ENCODE assay signal across 10 cellular contexts in genomic region chr4:87042986-87043820, GRCh38.
A peak's percentile ranks its signal among the peaks of the same experiment; 100 is the strongest.
DNase-seq lines count a peak whose midpoint lies in the region; ATAC-seq and TF ChIP-seq lines count a peak whose summit lies in the region.
"Had no signal": no experiment of that assay in that cellular context is flagged by ENCODE, and none has a peak within 500 bp of the region (broad histone marks: within the 10 kb centered on the region; RNA-seq: fewer than 3 reads in every experiment).

No MANE protein-coding gene starts in this region.

- no peak overlapping the region for H2BK120ac ChIP-seq in mesenchymal stem cell (ENCODE audit: low read depth, low read length)

- H3K4ac ChIP-seq in mesenchymal stem cell (ENCODE audit: low read depth in 1 of 2, low read length in 2 of 2) = no peak overlapping the region

- H3K18ac ChIP-seq in mesenchymal stem cell (ENCODE audit: low read depth in 1 of 2, low read length in 2 of 2) = no peak overlapping the region

- peak overlapping the region; percentile 92 for H2AK5ac ChIP-seq in mesenchymal stem cell (ENCODE audit: low read length, severe bottlenecking)

- H3K27ac ChIP-seq in BLaER1 treated with 17β-estradiol and CSF1 and Interleukin-3, amounts not matched to agents 10 nM and 100 nM = no peak overlapping the region
- H3K27ac ChIP-seq in OCI-LY3 (ENCODE audit: low read length) (peak overlapping the region; percentile 36), mesenchymal stem cell (ENCODE audit: low read length, poor library complexity, severe bottlenecking) (no peak overlapping the region), smooth muscle cell (ENCODE audit: low read depth) (no peak overlapping the region)

- no peaks in the 10 kb centered on the region for H3K27me3 ChIP-seq in BLaER1 treated with 17β-estradiol and CSF1 and Interleukin-3, amounts not matched to agents 10 nM and 100 nM
- H3K27me3 ChIP-seq in OCI-LY3 (ENCODE audit: low read depth, low read length) (no peaks in the 10 kb centered on the region), mesenchymal stem cell (ENCODE audit: control insufficient read depth in 1 of 2, insufficient read depth in 1 of 2, low read length in 2 of 2) (no peaks in the 10 kb centered on the region), smooth muscle cell (ENCODE audit: low read depth) (no peaks in the 10 kb centered on the region)

- H4K20me1 ChIP-seq in BLaER1 treated with 17β-estradiol and CSF1 and Interleukin-3, amounts not matched to agents 10 nM and 100 nM = peaks cover 90 to 100% (median 97%) of the 10 kb centered on the region in 11 experiments
- H4K20me1 ChIP-seq in OCI-LY3 (ENCODE audit: insufficient read depth, low read length) (peaks cover 53% of the 10 kb centered on the region), smooth muscle cell (ENCODE audit: low read depth) (peaks cover 66% of the 10 kb centered on the region)

- H3K4me3 ChIP-seq in BLaER1 treated with 17β-estradiol and CSF1 and Interleukin-3, amounts not matched to agents 10 nM and 100 nM = no peak overlapping the region
- H3K4me3 ChIP-seq in OCI-LY3 (ENCODE audit: low read length) (peak overlapping the region; percentile 41), mesenchymal stem cell (ENCODE audit: insufficient read depth in 1 of 2, low read depth in 1 of 2, low read length in 2 of 2) (no peak overlapping the region), smooth muscle cell (no peak overlapping the region)

- peak; percentile 46 for ATAC-seq in GM21447 (IDR thresholded peaks at IDR 0.05; ENCODE audit: unreplicated experiment)
- no peak for ATAC-seq in HG03025 (IDR thresholded peaks at IDR 0.05; ENCODE audit: low FRiP score, unreplicated experiment)
- no peak for ATAC-seq in HG03039 (IDR thresholded peaks at IDR 0.05; ENCODE audit: unreplicated experiment)

- WGBS in mesenchymal stem cell = 95% methylated on average over 3 of the region's 4 CpGs
- WGBS in smooth muscle cell (ENCODE audit: low lambda C conversion rate) = 89% methylated on average over 4 of the region's 4 CpGs

- peaks cover 22% of the 10 kb centered on the region for H3K79me1 ChIP-seq in mesenchymal stem cell (replicated peaks; ENCODE audit: low read length, poor library complexity, severe bottlenecking)

- peak overlapping the region in 7 of 11 experiments; percentile 1 to 57 (median 24); a peak in 9 of 22 replicates for H3K4me2 ChIP-seq in BLaER1 treated with 17β-estradiol and CSF1 and Interleukin-3, amounts not matched to agents 10 nM and 100 nM
- H3K4me2 ChIP-seq in OCI-LY3 (ENCODE audit: low read length) (peak overlapping the region; percentile 70), mesenchymal stem cell (ENCODE audit: low read length, poor library complexity, severe bottlenecking) (no peak overlapping the region), smooth muscle cell (no peak overlapping the region)

- no peak overlapping the region for H4K91ac ChIP-seq in mesenchymal stem cell (ENCODE audit: low read length)

- no peak overlapping the region for H4K8ac ChIP-seq in mesenchymal stem cell (ENCODE audit: low read length)

- H3K23ac ChIP-seq in mesenchymal stem cell (ENCODE audit: low read length in 2 of 2) = no peak overlapping the region

- H2BK12ac ChIP-seq in mesenchymal stem cell (ENCODE audit: low read length in 2 of 2) = no peak overlapping the region

- H3K9me3 ChIP-seq in BLaER1 treated with 17β-estradiol and CSF1 and Interleukin-3, amounts not matched to agents 10 nM and 100 nM (replicated peaks in 1 of 11) = peaks cover 0 to 9% (median 0%) of the 10 kb centered on the region in 11 experiments; a peak in 2 of 22 replicates
- H3K9me3 ChIP-seq in OCI-LY3 (ENCODE audit: insufficient read depth, low read length) (no peaks in the 10 kb centered on the region), mesenchymal stem cell (ENCODE audit: control insufficient read depth, low read length) (no peaks in the 10 kb centered on the region), smooth muscle cell (replicated peaks; ENCODE audit: low read depth) (no peaks in the 10 kb centered on the region)

- peaks cover 60 to 80% (median 76%) of the 10 kb centered on the region in 10 experiments for H3K4me1 ChIP-seq in BLaER1 treated with 17β-estradiol and CSF1 and Interleukin-3, amounts not matched to agents 10 nM and 100 nM
- H3K4me1 ChIP-seq in OCI-LY3 (ENCODE audit: low read length) (peaks cover 29% of the 10 kb centered on the region), mesenchymal stem cell (ENCODE audit: control insufficient read depth, insufficient read depth, low read depth, low read length) (peaks cover 24% of the 10 kb centered on the region), smooth muscle cell (ENCODE audit: low read depth) (peaks cover 52% of the 10 kb centered on the region)

- H2AFZ ChIP-seq in OCI-LY3 (ENCODE audit: low read depth, low read length) (no peak overlapping the region), mesenchymal stem cell (ENCODE audit: low read depth, low read length) (no peak overlapping the region), smooth muscle cell (ENCODE audit: low read depth) (no peak overlapping the region)

- no peak for TF ChIP-seq CTCF in OCI-LY3 (IDR thresholded peaks at IDR 0.05; ENCODE audit: low read depth, low read length)
- TF ChIP-seq CTCF in smooth muscle cell (IDR thresholded peaks at IDR 0.05; ENCODE audit: borderline replicate concordance, insufficient read depth, poor library complexity, severe bottlenecking) = no peak

- H3K79me2 ChIP-seq in OCI-LY3 (ENCODE audit: low read length) = peaks cover 58% of the 10 kb centered on the region
- peaks cover 67% of the 10 kb centered on the region for H3K79me2 ChIP-seq in smooth muscle cell (ENCODE audit: low read depth)

- peaks cover 5% of the 10 kb centered on the region for H3F3A ChIP-seq in smooth muscle cell (ENCODE audit: low read depth)

- no peak overlapping the region for H2BK5ac ChIP-seq in mesenchymal stem cell (ENCODE audit: low read depth, low read length, poor library complexity, severe bottlenecking)

- H3K9ac ChIP-seq in BLaER1 treated with 17β-estradiol and CSF1 and Interleukin-3, amounts not matched to agents 10 nM and 100 nM = no peak overlapping the region
- H3K9ac ChIP-seq in OCI-LY3 (ENCODE audit: low read length) (no peak overlapping the region), mesenchymal stem cell (ENCODE audit: low read length) (no peak overlapping the region), smooth muscle cell (ENCODE audit: low read depth) (no peak overlapping the region)

- H3K14ac ChIP-seq in mesenchymal stem cell (ENCODE audit: low read length in 2 of 2) = no peak overlapping the region

- H2BK15ac ChIP-seq in mesenchymal stem cell (ENCODE audit: low read depth, poor library complexity, severe bottlenecking) = no peak overlapping the region

- H3K36me3 ChIP-seq in BLaER1 treated with 17β-estradiol and CSF1 and Interleukin-3, amounts not matched to agents 10 nM and 100 nM = peaks cover 29 to 67% (median 46%) of the 10 kb centered on the region in 11 experiments
- peaks cover 25% of the 10 kb centered on the region for H3K36me3 ChIP-seq in OCI-LY3 (replicated peaks; ENCODE audit: low read depth, low read length)
- peaks cover 9 to 16% of the 10 kb centered on the region in 2 experiments for H3K36me3 ChIP-seq in mesenchymal stem cell (ENCODE audit: control insufficient read depth in 1 of 2, insufficient read depth in 2 of 2, low read depth in 1 of 2, low read length in 2 of 2)
- no peaks in the 10 kb centered on the region for H3K36me3 ChIP-seq in smooth muscle cell (ENCODE audit: low read depth)

- DNase-seq in mesenchymal stem cell = no peak
- DNase-seq in smooth muscle cell (lab: John Stamatoyannopoulos, UW; ENCODE audit: unreplicated experiment) = no peak
- DNase-seq in stimulated activated CD4-positive, alpha-beta T cell treated with anti-CD3 and anti-CD28 coated beads, Interleukin-4, amount 100 ng/mL, for 1 hour = no peak
- DNase-seq: activated effector memory CD4-positive, alpha-beta T cell treated with Interleukin-2 at 50 U/mL for 16 hours; kidney had no signal

Comparison
In these comparisons a context has a peak if more than half of its experiments do, and no peak if none do; other contexts are left out.
1. H3K4me2 ChIP-seq: peak in BLaER1 treated with 17β-estradiol and CSF1 and Interleukin-3, amounts not matched to agents 10 nM and 100 nM (7 of 11) and OCI-LY3 (single experiment); none in mesenchymal stem cell (single experiment) and smooth muscle cell (single experiment).